31 cellular contexts compared by ENCODE assay signal in genomic region chr10:133042061-133042460, GRCh38. TPM values are rescaled to one million over a fixed set of nuclear protein-coding genes. Genes with fewer than 3 reads are reported as not detected.
"Had no signal": no experiment of that assay in that cellular context is flagged by ENCODE, and none has a peak within 500 bp of the region (broad histone marks: within the 10 kb centered on the region; RNA-seq: fewer than 3 reads in every experiment).

No MANE protein-coding gene starts in this region.

- H3K4me2 ChIP-seq: KMS-11, SK-N-SH had no signal

- H3K4me3 Mint-ChIP-seq: activated CD8-positive, alpha-beta T cell treated with anti-CD3 and anti-CD28 coated beads for 36 hours; activated naive CD4-positive, alpha-beta T cell treated with anti-CD3 and anti-CD28 coated beads for 36 hours; activated T-cell treated with anti-CD3 and anti-CD28 coated beads, Interleukin-2, amount 50 U/mL, for 72 hours; T-helper 1 cell treated with Interleukin-12 subunit alpha and Interleukin-12 subunit beta and Interleukin-4 antibody, amounts not matched to agents 30 μg/mL and 1 μg/mL, for 36 hours; T-helper 2 cell treated with Interferon-gamma antibody and Interleukin-4, amounts not matched to agents 5 μg/mL and 100 μg/mL, for 36 hours had no signal

- H3K36me3 ChIP-seq: brain microvascular endothelial cell, SJSA1 had no signal

- H3K9me3 ChIP-seq: SJSA1, SK-N-SH had no signal

- H3K27ac Mint-ChIP-seq: activated CD8-positive, alpha-beta T cell treated with anti-CD3 and anti-CD28 coated beads for 36 hours; activated naive CD4-positive, alpha-beta T cell treated with anti-CD3 and anti-CD28 coated beads for 36 hours; activated naive CD4-positive, alpha-beta T cell treated with anti-CD3 and anti-CD28 coated beads, Interleukin-2, amount 50 U/mL, for 72 hours; activated T-cell treated with anti-CD3 and anti-CD28 coated beads, Interleukin-2, amount 50 U/mL, for 72 hours; activated T-helper 2 cell treated with anti-CD3 and anti-CD28 coated beads, Interferon-gamma antibody, Interleukin-2, Interleukin-4, amounts not matched to agents 10 μg/mL and 5 μg/mL and 100 μg/mL, durations not matched to agents 14 hours and 24 hours and 36 hours; T-helper 1 cell treated with Interleukin-12 subunit alpha and Interleukin-12 subunit beta and Interleukin-4 antibody, amounts not matched to agents 30 μg/mL and 1 μg/mL, for 36 hours; T-helper 2 cell treated with Interferon-gamma antibody and Interleukin-4, amounts not matched to agents 5 μg/mL and 100 μg/mL, for 36 hours had no signal

- H3K4me3 ChIP-seq: SJSA1 had no signal

- H3K27me3 Mint-ChIP-seq: activated CD8-positive, alpha-beta T cell treated with anti-CD3 and anti-CD28 coated beads for 36 hours had no signal

- DNase-seq: activated CD8-positive, alpha-beta T cell treated with anti-CD3 and anti-CD28 coated beads for 36 hours; activated gamma-delta T cell treated with Interleukin-2 at 50 U/mL for 16 hours; activated naive CD4-positive, alpha-beta T cell treated with anti-CD3 and anti-CD28 coated beads for 36 hours; activated T-cell treated with anti-CD3 and anti-CD28 coated beads, Interleukin-2, amount 50 U/mL, for 1 hour; activated T-cell treated with anti-CD3 and anti-CD28 coated beads, Interleukin-2, amount 50 U/mL, for 72 hours; amniotic stem cell; aorta; brain microvascular endothelial cell; central memory CD4-positive, alpha-beta T cell; NCI-H1048; NCI-H1105 treated with DMSO at 0.1 percent for 48 hours; NCI-H1436; NCI-H1694; NCI-H1930; NCI-H2081 treated with DMSO at 0.1 percent for 48 hours; NCI-H345; NCI-H524 treated with DMSO at 0.1 percent for 48 hours; SHP77 treated with DMSO at 0.1 percent for 48 hours; SK-N-SH had no signal

- H3K36me3 Mint-ChIP-seq: activated naive CD4-positive, alpha-beta T cell treated with anti-CD3 and anti-CD28 coated beads, Interleukin-2, amount 50 U/mL, for 72 hours had no signal

- H3K27me3 ChIP-seq: brain microvascular endothelial cell had no signal

- H3K9ac ChIP-seq: KMS-11, SK-N-SH had no signal

- H3K4me1 ChIP-seq: SJSA1 had no signal

- ATAC-seq: activated CD8-positive, alpha-beta T cell treated with anti-CD3 and anti-CD28 coated beads for 36 hours; activated naive CD4-positive, alpha-beta T cell treated with anti-CD3 and anti-CD28 coated beads, Interleukin-2, amount 50 U/mL, for 72 hours; activated T-cell treated with anti-CD3 and anti-CD28 coated beads, Interleukin-2, amount 50 U/mL, for 72 hours; Panc1 had no signal

- FAIRE-seq: TTC549 had no signal

- H3K27ac ChIP-seq: brain microvascular endothelial cell, KMS-11, SJSA1 had no signal

- H3K9me3 Mint-ChIP-seq: activated CD8-positive, alpha-beta T cell treated with anti-CD3 and anti-CD28 coated beads for 36 hours; activated naive CD4-positive, alpha-beta T cell treated with anti-CD3 and anti-CD28 coated beads for 36 hours; activated naive CD4-positive, alpha-beta T cell treated with anti-CD3 and anti-CD28 coated beads, Interleukin-2, amount 50 U/mL, for 72 hours; activated T-cell treated with anti-CD3 and anti-CD28 coated beads, Interleukin-2, amount 50 U/mL, for 72 hours; activated T-helper 2 cell treated with anti-CD3 and anti-CD28 coated beads, Interferon-gamma antibody, Interleukin-2, Interleukin-4, amounts not matched to agents 10 μg/mL and 5 μg/mL and 100 μg/mL, durations not matched to agents 14 hours and 24 hours and 36 hours; T-helper 1 cell treated with Interleukin-12 subunit alpha and Interleukin-12 subunit beta and Interleukin-4 antibody, amounts not matched to agents 30 μg/mL and 1 μg/mL, for 36 hours; T-helper 2 cell treated with Interferon-gamma antibody and Interleukin-4, amounts not matched to agents 5 μg/mL and 100 μg/mL, for 36 hours had no signal

RNA-seq across cellular contexts. Expression of gene ADGRA1, which starts 45.7 kb away (rescaled TPM):
- total RNA-seq: activated CD8-positive, alpha-beta memory T cell treated with anti-CD3 and anti-CD28 coated beads for 36 hours; activated CD8-positive, alpha-beta T cell treated with anti-CD3 and anti-CD28 coated beads for 36 hours; activated naive CD4-positive, alpha-beta T cell treated with anti-CD3 and anti-CD28 coated beads for 36 hours; activated naive CD4-positive, alpha-beta T cell treated with anti-CD3 and anti-CD28 coated beads, Interleukin-2, amount 50 U/mL, for 72 hours; activated T-cell treated with anti-CD3 and anti-CD28 coated beads, Interleukin-2, amount 50 U/mL, for 72 hours; activated T-helper 2 cell treated with anti-CD3 and anti-CD28 coated beads, Interferon-gamma antibody, Interleukin-2, Interleukin-4, amounts not matched to agents 10 μg/mL and 5 μg/mL and 100 μg/mL, durations not matched to agents 14 hours and 24 hours and 36 hours; aorta; M059J; NCI-H460; RPMI7951; SJSA1 had no signal
- polyA plus RNA-seq: SK-N-SH had no signal
